Comparison of ENCODE assay signal across 8 cellular contexts in the genomic region with DNA sequence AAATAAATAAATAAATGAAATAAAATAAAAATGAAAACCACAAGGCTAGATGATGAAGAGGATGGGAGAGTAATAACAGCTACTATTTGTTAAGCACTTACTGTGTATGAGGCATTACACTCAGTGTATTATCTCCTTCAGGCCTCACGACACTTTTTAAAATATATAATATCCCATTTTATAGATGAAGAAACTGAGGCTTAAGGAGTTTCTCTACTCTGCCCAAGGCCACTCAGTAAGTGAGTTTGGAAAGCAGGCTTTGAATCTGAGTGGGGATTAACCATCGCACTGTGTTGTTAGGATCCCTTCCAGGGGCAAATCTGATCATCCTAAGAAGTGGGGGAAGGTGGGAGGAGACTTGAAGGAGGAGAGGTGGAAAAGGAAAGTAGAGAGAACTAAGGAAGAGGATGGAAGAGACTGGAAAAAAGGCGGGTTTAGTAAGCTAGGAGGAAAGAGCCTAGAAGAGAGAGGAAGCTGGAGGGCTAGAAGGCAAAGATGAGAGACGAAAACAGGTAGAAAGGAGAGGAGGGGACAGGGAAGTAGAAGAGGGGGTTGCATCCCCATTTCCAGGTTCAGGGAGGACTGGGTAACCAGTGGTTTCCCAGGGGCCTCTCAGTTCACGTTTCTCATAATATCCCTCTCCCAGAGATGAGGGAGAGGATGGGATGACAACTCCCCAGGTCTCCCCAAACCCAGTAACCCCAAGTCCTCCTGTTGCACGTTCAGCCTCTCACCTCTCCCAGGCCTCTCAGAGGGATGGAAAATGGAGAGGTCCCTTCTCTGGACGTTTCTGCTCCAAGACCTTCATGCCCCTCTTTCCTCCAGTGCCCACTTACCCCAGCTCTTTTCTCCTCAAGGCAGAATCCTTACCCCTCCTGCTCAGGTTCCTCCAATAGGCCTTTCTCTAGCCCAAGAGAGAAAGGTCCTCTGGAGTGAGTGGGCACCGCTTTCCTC. TPM values are rescaled to one million over a fixed set of nuclear protein-coding genes. Genes with fewer than 3 reads are reported as not detected.
DNase-seq lines count a peak whose midpoint lies in the region; ATAC-seq, FAIRE-seq and TF ChIP-seq lines count a peak whose summit lies in the region.

No MANE protein-coding gene starts in this region.

- peak overlapping the region; percentile 95 for H3K4me3 ChIP-seq in GM12878
- H3K4me3 ChIP-seq in lung: peak overlapping the region; percentile 88
- peak overlapping the region; percentile 53 to 94 (median 68) for H3K4me3 ChIP-seq in tibial nerve

- peaks cover 41% of the 10 kb centered on the region for H3K79me2 ChIP-seq in GM12878 (ENCODE audit: control insufficient read depth, insufficient read depth, low read length)

- POLR2A ChIA-PET in GM12878 (lab: Charles Lee): interaction anchor here (0.6 to 4.9 kb wide), 9 partner anchors 8 to 45 kb away, joined by 4 to 94 read pairs (median 35); a partner anchor contains a TSS

- peaks cover 26% of the 10 kb centered on the region for H3K36me3 Mint-ChIP-seq in activated T-cell treated with anti-CD3 and anti-CD28 coated beads, Interleukin-2, amount 50 U/mL, for 4 hours (ENCODE audit: insufficient read depth)

- H3K27me3 ChIP-seq in GM12878 (replicated peaks in 1 of 2; ENCODE audit: control insufficient read depth in 2 of 2, insufficient read depth in 2 of 2, low read length in 1 of 2) (no peaks in the 10 kb centered on the region), lung (ENCODE audit: control insufficient read depth, insufficient read depth) (no peaks in the 10 kb centered on the region), tibial nerve (no peaks in the 10 kb centered on the region)

- no TSS peak for BruUV-seq in GM12878 (replicated peaks; lab: Mats Ljungman, UMichigan)

- peaks cover 47% of the 10 kb centered on the region for H3K4me1 Mint-ChIP-seq in activated T-cell treated with anti-CD3 and anti-CD28 coated beads, Interleukin-2, amount 50 U/mL, for 4 hours (ENCODE audit: low read depth)

- no peaks in the 10 kb centered on the region for H4K20me1 ChIP-seq in GM12878 (ENCODE audit: control insufficient read depth, insufficient read depth)

- H2AFZ ChIP-seq in GM12878 (ENCODE audit: control insufficient read depth, low read depth, low read length): no peak overlapping the region

- TF ChIP-seq RAD21 in GM12878 (IDR thresholded peaks at IDR 0.05; ENCODE audit: insufficient read depth, low read depth, low read length): no peak

- H3K4me1 ChIP-seq in GM12878 (ENCODE audit: control insufficient read depth, insufficient read depth, low read length) (peaks cover 8% of the 10 kb centered on the region), lung (ENCODE audit: control insufficient read depth in 2 of 2, insufficient read depth in 2 of 2, low read length in 2 of 2) (peaks cover 0 to 8% of the 10 kb centered on the region in 2 donors), tibial nerve (peaks cover 0 to 51% (median 32%) of the 10 kb centered on the region in 4 donors)

- TF ChIP-seq EP300 in GM12878 (IDR thresholded peaks at IDR 0.05; ENCODE audit: borderline replicate concordance in 1 of 2, control insufficient read depth in 1 of 2, low read depth in 2 of 2, low read length in 2 of 2) (no peak), tibial nerve (IDR thresholded peaks at IDR 0.05) (no peak)

- CTCF ChIA-PET in GM12878 (lab: Yijun Ruan, JAX): interaction anchor here (1.0 to 11.7 kb wide), 7 partner anchors 14 to 101 kb away, joined by 3 to 458 read pairs (median 57); a partner anchor contains a TSS

- SMC1A ChIA-PET in GM12878 (lab: Charles Lee; ENCODE audit: uncharacterized antibody, unreplicated experiment): interaction anchor here (1.0 to 8.6 kb wide), 7 partner anchors 13 to 45 kb away, joined by 3 to 246 read pairs (median 50); a partner anchor contains a TSS

- H3K27me3 Mint-ChIP-seq in activated T-cell treated with anti-CD3 and anti-CD28 coated beads, Interleukin-2, amount 50 U/mL, for 4 hours (ENCODE audit: low read depth): no peaks in the 10 kb centered on the region

- no peak for DNase-seq in activated T-cell treated with anti-CD3 and anti-CD28 coated beads, Interleukin-2, amount 50 U/mL, for 4 hours
- no peak for DNase-seq in activated T-cell treated with anti-CD3 and anti-CD28 coated beads, Interleukin-2, amount 50 U/mL, for 1 hour
- no peak for DNase-seq in GM12878 (ENCODE audit: low read depth, low spot score)
- DNase-seq in lung (ENCODE audit: low spot score): no peak
- DNase-seq in tibial nerve (ENCODE audit: low spot score in 2 of 2): no peak
- DNase-seq in GF-D8 (lab: John Stamatoyannopoulos, UW): no peak
- no peak for DNase-seq in NCI-H2029 treated with DMSO at 0.1 percent for 48 hours (lab: John Stamatoyannopoulos, UW)

- no peak for ATAC-seq in activated T-cell treated with anti-CD3 and anti-CD28 coated beads, Interleukin-2, amount 50 U/mL, for 4 hours
- ATAC-seq in GM12878 (no peak), lung (ENCODE audit: insufficient read depth, low FRiP score) (no peak), HG03139 (IDR thresholded peaks at IDR 0.05; ENCODE audit: unreplicated experiment) (no peak)

- H3K9ac ChIP-seq in GM12878 (ENCODE audit: control insufficient read depth, insufficient read depth, low read length): peak overlapping the region; percentile 96

- in situ Hi-C loops in GM12878 (cut with MboI): loop anchor here (5.0 kb wide), 3 partner anchors 42 to 352 kb away; no protein-coding TSS in a partner anchor

- 44% methylated on average over 8 of the region's 8 CpGs for WGBS in GM12878 (ENCODE audit: insufficient coverage, insufficient replicate concordance, low lambda C conversion rate, missing lambda C conversion rate)
- WGBS in lung, 2 donors: 47 to 69% methylated on average over 8 of the region's 8 CpGs
- 46 to 47% methylated on average over 8 of the region's 8 CpGs for WGBS in tibial nerve, 2 donors

- peak overlapping the region; percentile 92 for H3K4me3 Mint-ChIP-seq in activated T-cell treated with anti-CD3 and anti-CD28 coated beads, Interleukin-2, amount 50 U/mL, for 4 hours

- H3K36me3 ChIP-seq in GM12878 (ENCODE audit: control insufficient read depth in 2 of 2, insufficient read depth in 2 of 2, low read length in 1 of 2) (peaks cover 17 to 25% of the 10 kb centered on the region in 2 experiments), lung (ENCODE audit: control insufficient read depth in 2 of 2, insufficient read depth in 2 of 2, low read length in 2 of 2) (peaks cover 0 to 37% of the 10 kb centered on the region in 2 donors), tibial nerve (peaks cover 7 to 40% (median 17%) of the 10 kb centered on the region in 3 donors)

- RAD21 ChIA-PET in GM12878 (lab: Charles Lee; ENCODE audit: unreplicated experiment): interaction anchor here (3.0 to 5.3 kb wide), 6 partner anchors 16 to 106 kb away, joined by 37 to 285 read pairs (median 65); a partner anchor contains a TSS

- TF ChIP-seq CTCF in GM12878 (IDR thresholded peaks at IDR 0.05 in 2 of 3, conservative IDR thresholded peaks at IDR 0.05 in 1 of 3; ENCODE audit: control insufficient read depth in 2 of 3, extremely low read depth in 1 of 3, insufficient read depth in 1 of 3, low read depth in 3 of 3, low read length in 3 of 3) (no peak), lung (IDR thresholded peaks at IDR 0.05; ENCODE audit: control extremely low read depth, extremely low read depth) (no peak), tibial nerve (IDR thresholded peaks at IDR 0.05) (no peak)

- no peaks in the 10 kb centered on the region for H3K9me3 Mint-ChIP-seq in activated T-cell treated with anti-CD3 and anti-CD28 coated beads, Interleukin-2, amount 50 U/mL, for 4 hours

- H3K4me2 ChIP-seq in GM12878 (ENCODE audit: control insufficient read depth, insufficient read depth): peak overlapping the region; percentile 88

- intact Hi-C loops in GM12878 (cut with micrococcal nuclease; ENCODE audit: unreplicated experiment): loop anchor here (5.0 kb wide), 2 partner anchors 267 to 357 kb away; a partner anchor contains a TSS

- H3K9me3 ChIP-seq in GM12878 (replicated peaks; ENCODE audit: control insufficient read depth, insufficient read depth, low read length) (no peaks in the 10 kb centered on the region), lung (ENCODE audit: control insufficient read depth in 2 of 2, insufficient read depth in 1 of 2, low read length in 1 of 2) (no peaks in the 10 kb centered on the region), tibial nerve (no peaks in the 10 kb centered on the region)

- H3K27ac ChIP-seq in GM12878 (ENCODE audit: control insufficient read depth, insufficient read depth) (peak overlapping the region; percentile 97), lung (ENCODE audit: low read depth in 1 of 2, low read length in 1 of 2) (peak overlapping the region in 1 of 2 donors; percentile 99), tibial nerve (peak overlapping the region; percentile 99)

- FAIRE-seq in GM12878 (lab: Jason Lieb, UNC): no peak

- TF ChIP-seq POLR2A in GM12878 (IDR thresholded peaks at IDR 0.05; ENCODE audit: low read depth, low read length): no peak
- no peak for TF ChIP-seq POLR2A in tibial nerve (IDR thresholded peaks at IDR 0.05)

RNA-seq across cellular contexts. Expression of a gene that starts 1.7 kb away (rescaled TPM):
- 100 to 1,000 TPM; 312 to 340 (median 339) TPM for total RNA-seq in activated T-cell treated with anti-CD3 and anti-CD28 coated beads, Interleukin-2, amount 50 U/mL, for 4 hours
- total RNA-seq in GM12878 (2013; cell fraction: nucleolus; rRNA removed): 219 and 234 TPM in 2 replicates
- total RNA-seq in GM12878 (2014; rRNA removed) (100 and 101 TPM in 2 replicates), GM12878 (2014; rRNA removed; fragmentation: Illumina TruSeq; extraction: Trizol) (79.0 and 79.9 TPM in 2 replicates), GM12878 (2021) (146 and 163 TPM in 2 replicates), lung (100 to 1,000 TPM; 118 to 216 TPM), tibial nerve (100 to 1,000 TPM; 140 to 247 (median 183) TPM)
- polyA plus RNA-seq in GM12878 (2011; ENCODE audit: low read depth): 92.2 TPM
- polyA plus RNA-seq in GM12878 (2011; rRNA removed) (107 and 176 TPM in 2 replicates), GM12878 (2014; fragmentation: Illumina TruSeq; extraction: Trizol) (161 and 168 TPM in 2 replicates), GM12878 (2014; fragmentation: Nextera tagmentation; extraction: Ambion mirVana) (10 to 100 TPM; 14.2 to 17.3 TPM), GM12878 (2014; rRNA removed) (153 and 157 TPM in 2 replicates), GM12878 (2016; fragmentation: Nextera tagmentation; extraction: Ambion mirVana) (10 to 100 TPM; 61.0 to 63.3 TPM), lung (100 to 1,000 TPM; 150 to 199 TPM)
- 210 and 211 TPM in 2 replicates for polyA plus RNA-seq in GM12878 (2011; cell fraction: cytosol; rRNA removed)
- 576 and 633 TPM in 2 replicates for polyA plus RNA-seq in GM12878 (2011; cell fraction: nucleus; rRNA removed)
- polyA plus RNA-seq in GM12878 (2012): 137 and 138 TPM in 2 replicates
- polyA minus RNA-seq in GM12878 (2011; rRNA and poly(A)+ RNA removed): 146 and 216 TPM in 2 replicates
- polyA minus RNA-seq in GM12878 (2011; cell fraction: cytosol; rRNA and poly(A)+ RNA removed): 57.9 and 72.7 TPM in 2 replicates
- 75.9 and 146 TPM in 2 replicates for polyA minus RNA-seq in GM12878 (2011; cell fraction: nucleus; rRNA and poly(A)+ RNA removed)

RNA-seq across cellular contexts. Expression of a gene that starts 18.8 kb away (rescaled TPM):
- 1 to 10 TPM in 2 of 3 donors, under 1 TPM in 1; 0.98 to 1.1 (median 1.0) TPM for total RNA-seq in activated T-cell treated with anti-CD3 and anti-CD28 coated beads, Interleukin-2, amount 50 U/mL, for 4 hours
- total RNA-seq in GM12878 (2013; cell fraction: nucleolus; rRNA removed): 6.0 and 6.8 TPM in 2 replicates
- under 0.01 and 0.05 TPM in 2 replicates for total RNA-seq in GM12878 (2014; rRNA removed)
- total RNA-seq in GM12878 (2014; rRNA removed; fragmentation: Illumina TruSeq; extraction: Trizol): 0.05 and 0.18 TPM in 2 replicates
- total RNA-seq in GM12878 (2021): 0.93 and 1.1 TPM in 2 replicates
- polyA plus RNA-seq in GM12878 (2011; ENCODE audit: low read depth): 0.51 TPM
- 0.24 TPM in 2 replicates for polyA plus RNA-seq in GM12878 (2011; rRNA removed)
- polyA plus RNA-seq in GM12878 (2011; cell fraction: cytosol; rRNA removed): 0.48 and 0.57 TPM in 2 replicates
- 2.5 and 3.3 TPM in 2 replicates for polyA plus RNA-seq in GM12878 (2011; cell fraction: nucleus; rRNA removed)
- 1.2 and 1.4 TPM in 2 replicates for polyA plus RNA-seq in GM12878 (2012)
- 0.03 and 0.07 TPM in 2 replicates for polyA plus RNA-seq in GM12878 (2014; fragmentation: Illumina TruSeq; extraction: Trizol)
- not detected for polyA plus RNA-seq in GM12878 (2014; fragmentation: Nextera tagmentation; extraction: Ambion mirVana)
- polyA plus RNA-seq in GM12878 (2014; rRNA removed): 0.09 and 0.29 TPM in 2 replicates
- under 1 TPM; 0.23 to 0.28 TPM for polyA plus RNA-seq in GM12878 (2016; fragmentation: Nextera tagmentation; extraction: Ambion mirVana)
- polyA minus RNA-seq in GM12878 (2011; rRNA and poly(A)+ RNA removed): 1.8 TPM in 2 replicates
- polyA minus RNA-seq in GM12878 (2011; cell fraction: cytosol; rRNA and poly(A)+ RNA removed): 2.2 and 3.1 TPM in 2 replicates
- 1.6 and 3.1 TPM in 2 replicates for polyA minus RNA-seq in GM12878 (2011; cell fraction: nucleus; rRNA and poly(A)+ RNA removed)
- 100 to 1,000 TPM; 166 to 338 TPM for total RNA-seq in lung
- polyA plus RNA-seq in lung: 10 to 100 TPM; 52.6 to 77.4 TPM
- 100 to 1,000 TPM; 410 to 653 (median 527) TPM for total RNA-seq in tibial nerve

RNA-seq across cellular contexts. Expression of a gene that starts 20.6 kb away (rescaled TPM):
- total RNA-seq in activated T-cell treated with anti-CD3 and anti-CD28 coated beads, Interleukin-2, amount 50 U/mL, for 4 hours: 10 to 100 TPM; 51.3 to 54.6 (median 52.8) TPM
- 27.9 and 30.3 TPM in 2 replicates for total RNA-seq in GM12878 (2013; cell fraction: nucleolus; rRNA removed)
- total RNA-seq in GM12878 (2014; rRNA removed) (28.4 and 30.1 TPM in 2 replicates), GM12878 (2014; rRNA removed; fragmentation: Illumina TruSeq; extraction: Trizol) (13.0 and 13.6 TPM in 2 replicates), GM12878 (2021) (28.2 and 28.5 TPM in 2 replicates), lung (10 to 100 TPM; 45.2 to 51.3 TPM), tibial nerve (10 to 100 TPM; 29.3 to 42.2 (median 38.6) TPM)
- polyA plus RNA-seq in GM12878 (2011; ENCODE audit: low read depth): 5.3 TPM
- polyA plus RNA-seq in GM12878 (2011; rRNA removed) (25.2 and 35.2 TPM in 2 replicates), GM12878 (2014; fragmentation: Illumina TruSeq; extraction: Trizol) (7.9 and 17.0 TPM in 2 replicates), GM12878 (2014; fragmentation: Nextera tagmentation; extraction: Ambion mirVana) (1 to 10 TPM in 1 of 2 experiments, under 1 TPM in 1; 0.35 to 1.0 TPM), GM12878 (2014; rRNA removed) (28.0 and 28.6 TPM in 2 replicates), GM12878 (2016; fragmentation: Nextera tagmentation; extraction: Ambion mirVana) (1 to 10 TPM; 3.6 to 5.8 TPM), lung (10 to 100 TPM; 16.7 to 32.5 TPM)
- polyA plus RNA-seq in GM12878 (2011; cell fraction: cytosol; rRNA removed): 36.4 and 44.0 TPM in 2 replicates
- 69.8 and 77.5 TPM in 2 replicates for polyA plus RNA-seq in GM12878 (2011; cell fraction: nucleus; rRNA removed)
- polyA plus RNA-seq in GM12878 (2012): 11.5 and 17.8 TPM in 2 replicates
- 21.1 and 40.5 TPM in 2 replicates for polyA minus RNA-seq in GM12878 (2011; rRNA and poly(A)+ RNA removed)
- 14.6 and 15.7 TPM in 2 replicates for polyA minus RNA-seq in GM12878 (2011; cell fraction: cytosol; rRNA and poly(A)+ RNA removed)
- polyA minus RNA-seq in GM12878 (2011; cell fraction: nucleus; rRNA and poly(A)+ RNA removed): 17.3 and 27.7 TPM in 2 replicates

RNA-seq across cellular contexts. Expression of a gene that starts 30.9 kb away (rescaled TPM):
- 10 to 100 TPM; 39.1 to 47.5 (median 42.5) TPM for total RNA-seq in activated T-cell treated with anti-CD3 and anti-CD28 coated beads, Interleukin-2, amount 50 U/mL, for 4 hours
- total RNA-seq in GM12878 (2013; cell fraction: nucleolus; rRNA removed): 79.0 and 86.0 TPM in 2 replicates
- total RNA-seq in GM12878 (2014; rRNA removed): 19.7 and 22.6 TPM in 2 replicates
- 17.7 and 19.7 TPM in 2 replicates for total RNA-seq in GM12878 (2014; rRNA removed; fragmentation: Illumina TruSeq; extraction: Trizol)
- total RNA-seq in GM12878 (2021): 20.7 and 20.8 TPM in 2 replicates
- 7.4 TPM for polyA plus RNA-seq in GM12878 (2011; ENCODE audit: low read depth)
- 45.9 and 61.7 TPM in 2 replicates for polyA plus RNA-seq in GM12878 (2011; rRNA removed)
- 18.3 and 22.3 TPM in 2 replicates for polyA plus RNA-seq in GM12878 (2011; cell fraction: cytosol; rRNA removed)
- polyA plus RNA-seq in GM12878 (2011; cell fraction: nucleus; rRNA removed): 60.1 and 76.7 TPM in 2 replicates
- polyA plus RNA-seq in GM12878 (2012): 9.3 and 14.8 TPM in 2 replicates
- polyA plus RNA-seq in GM12878 (2014; fragmentation: Illumina TruSeq; extraction: Trizol): 24.9 and 30.5 TPM in 2 replicates
- 1 to 10 TPM; 4.0 to 4.7 TPM for polyA plus RNA-seq in GM12878 (2014; fragmentation: Nextera tagmentation; extraction: Ambion mirVana)
- 17.8 and 20.6 TPM in 2 replicates for polyA plus RNA-seq in GM12878 (2014; rRNA removed)
- polyA plus RNA-seq in GM12878 (2016; fragmentation: Nextera tagmentation; extraction: Ambion mirVana): 10 to 100 TPM; 18.2 to 20.0 TPM
- polyA minus RNA-seq in GM12878 (2011; rRNA and poly(A)+ RNA removed): 26.2 and 32.9 TPM in 2 replicates
- polyA minus RNA-seq in GM12878 (2011; cell fraction: cytosol; rRNA and poly(A)+ RNA removed): 6.3 and 7.0 TPM in 2 replicates
- 13.1 and 14.1 TPM in 2 replicates for polyA minus RNA-seq in GM12878 (2011; cell fraction: nucleus; rRNA and poly(A)+ RNA removed)
- total RNA-seq in lung: 10 to 100 TPM; 10.6 to 14.3 TPM
- 1 to 10 TPM; 3.7 to 4.8 TPM for polyA plus RNA-seq in lung
- total RNA-seq in tibial nerve: 10 to 100 TPM in 1 of 4 donors, 1 to 10 TPM in 3; 4.8 to 10.2 (median 6.6) TPM

RNA-seq across cellular contexts. Expression of a gene that starts 37.9 kb away (rescaled TPM):
- total RNA-seq in activated T-cell treated with anti-CD3 and anti-CD28 coated beads, Interleukin-2, amount 50 U/mL, for 4 hours: not detected
- total RNA-seq in GM12878 (2013; cell fraction: nucleolus; rRNA removed): not detected in 2 replicates
- total RNA-seq in GM12878 (2014; rRNA removed): not detected in 2 replicates
- total RNA-seq in GM12878 (2014; rRNA removed; fragmentation: Illumina TruSeq; extraction: Trizol): not detected in 2 replicates
- total RNA-seq in GM12878 (2021): not detected in 2 replicates
- not detected for polyA plus RNA-seq in GM12878 (2011; ENCODE audit: low read depth)
- not detected in 2 replicates for polyA plus RNA-seq in GM12878 (2011; rRNA removed)
- polyA plus RNA-seq in GM12878 (2011; cell fraction: cytosol; rRNA removed): not detected in 2 replicates
- polyA plus RNA-seq in GM12878 (2011; cell fraction: nucleus; rRNA removed): not detected in 2 replicates
- not detected in 2 replicates for polyA plus RNA-seq in GM12878 (2012)
- polyA plus RNA-seq in GM12878 (2014; fragmentation: Illumina TruSeq; extraction: Trizol): not detected in 2 replicates
- not detected for polyA plus RNA-seq in GM12878 (2014; fragmentation: Nextera tagmentation; extraction: Ambion mirVana)
- polyA plus RNA-seq in GM12878 (2014; rRNA removed): not detected in 2 replicates
- not detected for polyA plus RNA-seq in GM12878 (2016; fragmentation: Nextera tagmentation; extraction: Ambion mirVana)
- polyA minus RNA-seq in GM12878 (2011; rRNA and poly(A)+ RNA removed): not detected in 2 replicates
- not detected in 2 replicates for polyA minus RNA-seq in GM12878 (2011; cell fraction: cytosol; rRNA and poly(A)+ RNA removed)
- not detected in 2 replicates for polyA minus RNA-seq in GM12878 (2011; cell fraction: nucleus; rRNA and poly(A)+ RNA removed)
- not detected for total RNA-seq in lung
- not detected for polyA plus RNA-seq in lung
- not detected for total RNA-seq in tibial nerve

Comparison
In these comparisons a context has a peak if more than half of its experiments do, and no peak if none do; other contexts are left out.
1. RNA of a gene that starts 18.8 kb away (total RNA-seq): 410 to 653 TPM in tibial nerve and 166 to 338 TPM in lung; 0.98 to 1.1 TPM in activated T-cell treated with anti-CD3 and anti-CD28 coated beads, Interleukin-2, amount 50 U/mL, for 4 hours and under 0.01 to 6.8 TPM in GM12878; every median in the first group is over 10 times any median in the second.
2. Peak in every context shown above with its lines, with median percentiles within 50 percentile points of each other: H3K4me3 ChIP-seq.